11 cellular contexts compared by ENCODE assay signal in the genomic region with DNA sequence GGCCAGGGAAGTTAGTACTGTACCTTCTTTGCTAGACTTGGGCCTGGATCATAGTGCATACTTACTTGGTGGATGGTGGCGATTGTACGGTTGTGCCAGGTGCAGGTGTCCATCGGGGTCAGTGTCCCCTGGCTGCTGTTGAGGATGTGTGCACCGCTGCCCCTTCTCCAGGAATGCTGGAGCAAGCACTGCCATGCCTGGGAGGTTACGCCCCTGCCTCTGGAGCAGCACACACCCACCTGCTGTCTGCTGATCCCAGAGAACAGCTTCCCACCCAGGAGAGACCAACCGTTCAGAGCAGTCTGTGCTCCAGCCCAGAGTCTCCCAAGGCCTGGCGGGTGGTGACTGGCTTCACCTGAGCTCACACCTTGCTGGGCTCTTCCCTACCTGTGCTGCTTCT.
"Had no signal": no experiment of that assay in that cellular context is flagged by ENCODE, and none has a peak within 500 bp of the region (broad histone marks: within the 10 kb centered on the region; RNA-seq: fewer than 3 reads in every experiment).

No MANE protein-coding gene starts in this region.

- H3K9ac ChIP-seq: SK-N-SH had no signal

- DNase-seq: activated CD4-positive, alpha-beta T cell treated with anti-CD3 and anti-CD28 coated beads, Interleukin-2, amount 50 U/mL, for 48 hours; activated CD8-positive, alpha-beta memory T cell treated with anti-CD3 and anti-CD28 coated beads, Interleukin-2, amount 10 ng/mL, durations not matched to agents 7 days and 5 days; activated naive CD4-positive, alpha-beta T cell; activated T-cell treated with anti-CD3 and anti-CD28 coated beads, Interleukin-2, amount 50 U/mL, for 72 hours; SK-N-SH; stimulated activated CD4-positive, alpha-beta T cell treated with anti-CD3 and anti-CD28 coated beads, Interleukin-4, amount 100 ng/mL, for 1 hour; stimulated activated naive CD4-positive, alpha-beta T cell; substantia nigra; trophoblast cell had no signal

- H3K4me2 ChIP-seq: SK-N-SH had no signal

- H3K9me3 ChIP-seq: SK-N-SH had no signal

- ATAC-seq: activated CD8-positive, alpha-beta memory T cell treated with anti-CD3 and anti-CD28 coated beads, Interleukin-2, amount 10 ng/mL, durations not matched to agents 7 days and 5 days; activated T-cell treated with anti-CD3 and anti-CD28 coated beads, Interleukin-2, amount 50 U/mL, for 72 hours had no signal

- FAIRE-seq: endometrium, islet of Langerhans had no signal
